In the genomic region with DNA sequence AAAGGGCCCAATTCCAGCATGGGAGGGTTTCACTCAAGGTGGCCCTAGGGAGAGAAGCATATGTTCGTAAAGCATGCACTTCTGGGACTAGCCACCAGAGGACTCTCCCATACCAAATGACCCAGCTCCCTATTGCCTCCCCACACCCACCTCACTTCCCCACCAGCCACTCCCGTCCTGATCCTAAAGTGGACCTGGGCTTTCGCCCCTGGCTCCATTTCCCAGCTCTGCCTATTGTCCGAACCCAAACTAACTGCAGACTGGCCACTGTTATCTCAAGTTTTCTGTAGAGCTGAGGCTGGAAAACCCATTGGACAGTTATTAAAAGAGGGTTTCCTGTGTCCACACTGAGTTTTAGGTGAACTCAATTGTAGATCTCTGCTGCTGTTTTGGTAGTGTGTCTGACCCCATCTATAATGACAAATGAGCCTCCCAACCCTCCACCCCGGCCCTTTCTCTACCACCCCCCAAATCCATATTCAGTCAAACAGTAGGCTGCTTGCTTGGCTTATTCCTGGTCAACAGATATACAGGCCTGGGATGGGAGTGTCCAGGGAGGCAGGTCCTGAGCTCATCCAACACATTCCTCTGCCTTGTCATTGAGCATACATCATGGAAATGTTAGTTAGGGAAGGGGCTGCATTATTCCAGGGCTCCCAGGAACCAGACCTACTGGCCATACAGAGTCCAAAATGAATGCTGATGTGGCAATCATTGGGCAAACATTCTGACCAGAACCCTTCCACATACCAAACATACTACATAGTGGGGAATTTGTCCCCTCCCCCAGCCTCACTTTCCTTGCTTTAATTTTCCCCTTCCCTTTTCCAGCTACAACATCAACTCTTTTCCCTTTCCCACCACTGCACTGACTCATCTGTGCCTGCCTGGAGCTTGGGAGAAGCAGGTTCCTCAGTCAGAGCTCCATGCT, we compare ENCODE assay signal across 1 cellular context.
TF ChIP-seq lines count a peak whose summit lies in the region.

No MANE protein-coding gene starts in this region.

TF ChIP-seq in HepG2, 621 proteins besides CTCF, POLR2A, EP300 and RAD21 (continued from another document and continues in another):
- TF ChIP-seq, protein P1, sequence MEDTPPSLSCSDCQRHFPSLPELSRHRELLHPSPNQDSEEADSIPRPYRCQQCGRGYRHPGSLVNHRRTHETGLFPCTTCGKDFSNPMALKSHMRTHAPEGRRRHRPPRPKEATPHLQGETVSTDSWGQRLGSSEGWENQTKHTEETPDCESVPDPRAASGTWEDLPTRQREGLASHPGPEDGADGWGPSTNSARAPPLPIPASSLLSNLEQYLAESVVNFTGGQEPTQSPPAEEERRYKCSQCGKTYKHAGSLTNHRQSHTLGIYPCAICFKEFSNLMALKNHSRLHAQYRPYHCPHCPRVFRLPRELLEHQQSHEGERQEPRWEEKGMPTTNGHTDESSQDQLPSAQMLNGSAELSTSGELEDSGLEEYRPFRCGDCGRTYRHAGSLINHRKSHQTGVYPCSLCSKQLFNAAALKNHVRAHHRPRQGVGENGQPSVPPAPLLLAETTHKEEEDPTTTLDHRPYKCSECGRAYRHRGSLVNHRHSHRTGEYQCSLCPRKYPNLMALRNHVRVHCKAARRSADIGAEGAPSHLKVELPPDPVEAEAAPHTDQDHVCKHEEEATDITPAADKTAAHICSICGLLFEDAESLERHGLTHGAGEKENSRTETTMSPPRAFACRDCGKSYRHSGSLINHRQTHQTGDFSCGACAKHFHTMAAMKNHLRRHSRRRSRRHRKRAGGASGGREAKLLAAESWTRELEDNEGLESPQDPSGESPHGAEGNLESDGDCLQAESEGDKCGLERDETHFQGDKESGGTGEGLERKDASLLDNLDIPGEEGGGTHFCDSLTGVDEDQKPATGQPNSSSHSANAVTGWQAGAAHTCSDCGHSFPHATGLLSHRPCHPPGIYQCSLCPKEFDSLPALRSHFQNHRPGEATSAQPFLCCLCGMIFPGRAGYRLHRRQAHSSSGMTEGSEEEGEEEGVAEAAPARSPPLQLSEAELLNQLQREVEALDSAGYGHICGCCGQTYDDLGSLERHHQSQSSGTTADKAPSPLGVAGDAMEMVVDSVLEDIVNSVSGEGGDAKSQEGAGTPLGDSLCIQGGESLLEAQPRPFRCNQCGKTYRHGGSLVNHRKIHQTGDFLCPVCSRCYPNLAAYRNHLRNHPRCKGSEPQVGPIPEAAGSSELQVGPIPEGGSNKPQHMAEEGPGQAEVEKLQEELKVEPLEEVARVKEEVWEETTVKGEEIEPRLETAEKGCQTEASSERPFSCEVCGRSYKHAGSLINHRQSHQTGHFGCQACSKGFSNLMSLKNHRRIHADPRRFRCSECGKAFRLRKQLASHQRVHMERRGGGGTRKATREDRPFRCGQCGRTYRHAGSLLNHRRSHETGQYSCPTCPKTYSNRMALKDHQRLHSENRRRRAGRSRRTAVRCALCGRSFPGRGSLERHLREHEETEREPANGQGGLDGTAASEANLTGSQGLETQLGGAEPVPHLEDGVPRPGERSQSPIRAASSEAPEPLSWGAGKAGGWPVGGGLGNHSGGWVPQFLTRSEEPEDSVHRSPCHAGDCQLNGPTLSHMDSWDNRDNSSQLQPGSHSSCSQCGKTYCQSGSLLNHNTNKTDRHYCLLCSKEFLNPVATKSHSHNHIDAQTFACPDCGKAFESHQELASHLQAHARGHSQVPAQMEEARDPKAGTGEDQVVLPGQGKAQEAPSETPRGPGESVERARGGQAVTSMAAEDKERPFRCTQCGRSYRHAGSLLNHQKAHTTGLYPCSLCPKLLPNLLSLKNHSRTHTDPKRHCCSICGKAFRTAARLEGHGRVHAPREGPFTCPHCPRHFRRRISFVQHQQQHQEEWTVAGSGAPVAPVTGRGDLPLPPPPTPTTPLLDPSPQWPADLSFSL (CRISPR knock-in tag; IDR thresholded peaks at IDR 0.05), result no peak
- no peak for TF ChIP-seq ZNF816 (CRISPR knock-in tag; IDR thresholded peaks at IDR 0.05; ENCODE audit: borderline replicate concordance)
- TF ChIP-seq ZNF614 (CRISPR knock-in tag; IDR thresholded peaks at IDR 0.05; ENCODE audit: borderline replicate concordance), result no peak
- TF ChIP-seq, protein P2, sequence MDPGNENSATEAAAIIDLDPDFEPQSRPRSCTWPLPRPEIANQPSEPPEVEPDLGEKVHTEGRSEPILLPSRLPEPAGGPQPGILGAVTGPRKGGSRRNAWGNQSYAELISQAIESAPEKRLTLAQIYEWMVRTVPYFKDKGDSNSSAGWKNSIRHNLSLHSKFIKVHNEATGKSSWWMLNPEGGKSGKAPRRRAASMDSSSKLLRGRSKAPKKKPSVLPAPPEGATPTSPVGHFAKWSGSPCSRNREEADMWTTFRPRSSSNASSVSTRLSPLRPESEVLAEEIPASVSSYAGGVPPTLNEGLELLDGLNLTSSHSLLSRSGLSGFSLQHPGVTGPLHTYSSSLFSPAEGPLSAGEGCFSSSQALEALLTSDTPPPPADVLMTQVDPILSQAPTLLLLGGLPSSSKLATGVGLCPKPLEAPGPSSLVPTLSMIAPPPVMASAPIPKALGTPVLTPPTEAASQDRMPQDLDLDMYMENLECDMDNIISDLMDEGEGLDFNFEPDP (CRISPR knock-in tag; conservative IDR thresholded peaks at IDR 0.05), result no peak
- no peak for TF ChIP-seq ZNF788 (CRISPR knock-in tag; IDR thresholded peaks at IDR 0.05; ENCODE audit: borderline replicate concordance)
- no peak for TF ChIP-seq ZFY (CRISPR knock-in tag; IDR thresholded peaks at IDR 0.05)
- no peak for TF ChIP-seq NR3C1 (CRISPR knock-in tag; IDR thresholded peaks at IDR 0.05)
- TF ChIP-seq ZNF335 (CRISPR knock-in tag; IDR thresholded peaks at IDR 0.05), result peak; percentile 20; the same call in 1 of the 2 replicates
- TF ChIP-seq DMAP1 (CRISPR knock-in tag; IDR thresholded peaks at IDR 0.05), result peak; percentile 44; the same call in 1 of the 2 replicates
- no peak for TF ChIP-seq TCF12 (IDR thresholded peaks at IDR 0.05)
- TF ChIP-seq TCF12 (CRISPR knock-in tag; IDR thresholded peaks at IDR 0.05), result no peak
- TF ChIP-seq PAF1 (CRISPR knock-in tag; IDR thresholded peaks at IDR 0.05), result no peak
- TF ChIP-seq ELF4 (CRISPR knock-in tag; IDR thresholded peaks at IDR 0.05; ENCODE audit: borderline replicate concordance), result no peak
- TF ChIP-seq BORCS8-MEF2B (CRISPR knock-in tag; IDR thresholded peaks at IDR 0.05), result peak; percentile 31; the same call in 1 of the 2 replicates
- TF ChIP-seq, protein P3, sequence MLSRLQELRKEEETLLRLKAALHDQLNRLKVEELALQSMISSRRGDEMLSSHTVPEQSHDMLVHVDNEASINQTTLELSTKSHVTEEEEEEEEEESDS (CRISPR knock-in tag; IDR thresholded peaks at IDR 0.05; ENCODE audit: borderline replicate concordance), result no peak
- TF ChIP-seq ATAD3A (CRISPR knock-in tag; IDR thresholded peaks at IDR 0.05), result no peak
- TF ChIP-seq, protein P4, sequence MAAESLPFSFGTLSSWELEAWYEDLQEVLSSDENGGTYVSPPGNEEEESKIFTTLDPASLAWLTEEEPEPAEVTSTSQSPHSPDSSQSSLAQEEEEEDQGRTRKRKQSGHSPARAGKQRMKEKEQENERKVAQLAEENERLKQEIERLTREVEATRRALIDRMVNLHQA (CRISPR knock-in tag; IDR thresholded peaks at IDR 0.05), result no peak
- peak; percentile 36; the same call in 1 of the 2 replicates for TF ChIP-seq PHF21A (CRISPR knock-in tag; IDR thresholded peaks at IDR 0.05)
- TF ChIP-seq, protein P5, sequence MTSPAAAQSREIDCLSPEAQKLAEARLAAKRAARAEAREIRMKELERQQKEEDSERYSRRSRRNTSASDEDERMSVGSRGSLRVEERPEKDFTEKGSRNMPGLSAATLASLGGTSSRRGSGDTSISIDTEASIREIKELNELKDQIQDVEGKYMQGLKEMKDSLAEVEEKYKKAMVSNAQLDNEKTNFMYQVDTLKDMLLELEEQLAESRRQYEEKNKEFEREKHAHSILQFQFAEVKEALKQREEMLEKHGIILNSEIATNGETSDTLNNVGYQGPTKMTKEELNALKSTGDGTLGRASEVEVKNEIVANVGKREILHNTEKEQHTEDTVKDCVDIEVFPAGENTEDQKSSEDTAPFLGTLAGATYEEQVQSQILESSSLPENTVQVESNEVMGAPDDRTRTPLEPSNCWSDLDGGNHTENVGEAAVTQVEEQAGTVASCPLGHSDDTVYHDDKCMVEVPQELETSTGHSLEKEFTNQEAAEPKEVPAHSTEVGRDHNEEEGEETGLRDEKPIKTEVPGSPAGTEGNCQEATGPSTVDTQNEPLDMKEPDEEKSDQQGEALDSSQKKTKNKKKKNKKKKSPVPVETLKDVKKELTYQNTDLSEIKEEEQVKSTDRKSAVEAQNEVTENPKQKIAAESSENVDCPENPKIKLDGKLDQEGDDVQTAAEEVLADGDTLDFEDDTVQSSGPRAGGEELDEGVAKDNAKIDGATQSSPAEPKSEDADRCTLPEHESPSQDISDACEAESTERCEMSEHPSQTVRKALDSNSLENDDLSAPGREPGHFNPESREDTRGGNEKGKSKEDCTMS (CRISPR knock-in tag; conservative IDR thresholded peaks at IDR 0.05), result no peak
- TF ChIP-seq TBP (CRISPR knock-in tag; IDR thresholded peaks at IDR 0.05), result no peak
- no peak for TF ChIP-seq CENPX (CRISPR knock-in tag; IDR thresholded peaks at IDR 0.05)
- TF ChIP-seq, protein P6, sequence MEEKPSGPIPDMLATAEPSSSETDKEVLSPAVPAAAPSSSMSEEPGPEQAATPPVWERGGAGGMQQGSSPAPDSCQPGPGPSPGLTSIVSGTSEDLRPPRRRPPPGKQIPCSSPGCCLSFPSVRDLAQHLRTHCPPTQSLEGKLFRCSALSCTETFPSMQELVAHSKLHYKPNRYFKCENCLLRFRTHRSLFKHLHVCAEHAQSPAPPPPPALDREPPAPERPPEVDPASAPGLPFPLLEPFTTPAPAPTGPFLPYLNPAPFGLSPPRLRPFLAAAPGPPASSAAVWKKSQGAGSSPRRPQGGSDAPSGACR (CRISPR knock-in tag; IDR thresholded peaks at IDR 0.05), result no peak
- no peak for TF ChIP-seq JUNB (CRISPR knock-in tag; IDR thresholded peaks at IDR 0.05; ENCODE audit: borderline replicate concordance)
- TF ChIP-seq, protein P7, sequence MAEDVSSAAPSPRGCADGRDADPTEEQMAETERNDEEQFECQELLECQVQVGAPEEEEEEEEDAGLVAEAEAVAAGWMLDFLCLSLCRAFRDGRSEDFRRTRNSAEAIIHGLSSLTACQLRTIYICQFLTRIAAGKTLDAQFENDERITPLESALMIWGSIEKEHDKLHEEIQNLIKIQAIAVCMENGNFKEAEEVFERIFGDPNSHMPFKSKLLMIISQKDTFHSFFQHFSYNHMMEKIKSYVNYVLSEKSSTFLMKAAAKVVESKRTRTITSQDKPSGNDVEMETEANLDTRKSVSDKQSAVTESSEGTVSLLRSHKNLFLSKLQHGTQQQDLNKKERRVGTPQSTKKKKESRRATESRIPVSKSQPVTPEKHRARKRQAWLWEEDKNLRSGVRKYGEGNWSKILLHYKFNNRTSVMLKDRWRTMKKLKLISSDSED (CRISPR knock-in tag; IDR thresholded peaks at IDR 0.05), result no peak
- peak; percentile 39; the same call in 1 of the 2 replicates for TF ChIP-seq ZNF629 (CRISPR knock-in tag; conservative IDR thresholded peaks at IDR 0.05)
- no peak for TF ChIP-seq FOXM1 (CRISPR knock-in tag; IDR thresholded peaks at IDR 0.05)
- TF ChIP-seq KDM5A (IDR thresholded peaks at IDR 0.05; ENCODE audit: borderline replicate concordance, low read length), result no peak
- no peak for TF ChIP-seq SNAPC2 (CRISPR knock-in tag; IDR thresholded peaks at IDR 0.05)
- no peak for TF ChIP-seq AGO1 (IDR thresholded peaks at IDR 0.05; ENCODE audit: low read depth, low read length, poor library complexity, severe bottlenecking)
- no peak for TF ChIP-seq MATR3 (CRISPR knock-in tag; IDR thresholded peaks at IDR 0.05)
- no peak for TF ChIP-seq ZNF792 (CRISPR knock-in tag; IDR thresholded peaks at IDR 0.05)
- no peak for TF ChIP-seq SMARCC2 (IDR thresholded peaks at IDR 0.05)
- TF ChIP-seq, protein P8, sequence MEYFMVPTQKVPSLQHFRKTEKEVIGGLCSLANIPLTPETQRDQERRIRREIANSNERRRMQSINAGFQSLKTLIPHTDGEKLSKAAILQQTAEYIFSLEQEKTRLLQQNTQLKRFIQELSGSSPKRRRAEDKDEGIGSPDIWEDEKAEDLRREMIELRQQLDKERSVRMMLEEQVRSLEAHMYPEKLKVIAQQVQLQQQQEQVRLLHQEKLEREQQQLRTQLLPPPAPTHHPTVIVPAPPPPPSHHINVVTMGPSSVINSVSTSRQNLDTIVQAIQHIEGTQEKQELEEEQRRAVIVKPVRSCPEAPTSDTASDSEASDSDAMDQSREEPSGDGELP (IDR thresholded peaks at IDR 0.05; ENCODE audit: borderline replicate concordance, low read depth), result no peak
- no peak for TF ChIP-seq KDM6A (CRISPR knock-in tag; IDR thresholded peaks at IDR 0.05; ENCODE audit: low read depth)
- no peak for TF ChIP-seq CREM (IDR thresholded peaks at IDR 0.05)
- no peak for TF ChIP-seq CREM (CRISPR knock-in tag; IDR thresholded peaks at IDR 0.05)
- TF ChIP-seq ZNF577 (CRISPR knock-in tag; IDR thresholded peaks at IDR 0.05; ENCODE audit: borderline replicate concordance, low read depth), result no peak
- no peak for TF ChIP-seq ZNF256 (CRISPR knock-in tag; conservative IDR thresholded peaks at IDR 0.05)
- no peak for TF ChIP-seq ZFP1 (CRISPR knock-in tag; IDR thresholded peaks at IDR 0.05)
- TF ChIP-seq ZNF354B (CRISPR knock-in tag; IDR thresholded peaks at IDR 0.05), result no peak
- no peak for TF ChIP-seq SALL2 (CRISPR knock-in tag; IDR thresholded peaks at IDR 0.05)
- no peak for TF ChIP-seq TEAD2 (CRISPR knock-in tag; IDR thresholded peaks at IDR 0.05)
- TF ChIP-seq, protein P9, sequence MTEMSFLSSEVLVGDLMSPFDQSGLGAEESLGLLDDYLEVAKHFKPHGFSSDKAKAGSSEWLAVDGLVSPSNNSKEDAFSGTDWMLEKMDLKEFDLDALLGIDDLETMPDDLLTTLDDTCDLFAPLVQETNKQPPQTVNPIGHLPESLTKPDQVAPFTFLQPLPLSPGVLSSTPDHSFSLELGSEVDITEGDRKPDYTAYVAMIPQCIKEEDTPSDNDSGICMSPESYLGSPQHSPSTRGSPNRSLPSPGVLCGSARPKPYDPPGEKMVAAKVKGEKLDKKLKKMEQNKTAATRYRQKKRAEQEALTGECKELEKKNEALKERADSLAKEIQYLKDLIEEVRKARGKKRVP (CRISPR knock-in tag; IDR thresholded peaks at IDR 0.05), result 0 out of 4 replicates have a peak, but pooled peaks of 1 of the 2 experiments have one; percentile 4
- TF ChIP-seq SP1 (IDR thresholded peaks at IDR 0.05), result no peak
- no peak for TF ChIP-seq SP1 (CRISPR knock-in tag; IDR thresholded peaks at IDR 0.05)
- TF ChIP-seq NCOA2 (CRISPR knock-in tag; IDR thresholded peaks at IDR 0.05), result peak; percentile 37; the same call in 1 of the 2 replicates
- no peak for TF ChIP-seq ZNF556 (CRISPR knock-in tag; IDR thresholded peaks at IDR 0.05; ENCODE audit: borderline replicate concordance)
- no peak for TF ChIP-seq JARID2 (CRISPR knock-in tag; IDR thresholded peaks at IDR 0.05; ENCODE audit: insufficient replicate concordance)
- TF ChIP-seq, protein P10, sequence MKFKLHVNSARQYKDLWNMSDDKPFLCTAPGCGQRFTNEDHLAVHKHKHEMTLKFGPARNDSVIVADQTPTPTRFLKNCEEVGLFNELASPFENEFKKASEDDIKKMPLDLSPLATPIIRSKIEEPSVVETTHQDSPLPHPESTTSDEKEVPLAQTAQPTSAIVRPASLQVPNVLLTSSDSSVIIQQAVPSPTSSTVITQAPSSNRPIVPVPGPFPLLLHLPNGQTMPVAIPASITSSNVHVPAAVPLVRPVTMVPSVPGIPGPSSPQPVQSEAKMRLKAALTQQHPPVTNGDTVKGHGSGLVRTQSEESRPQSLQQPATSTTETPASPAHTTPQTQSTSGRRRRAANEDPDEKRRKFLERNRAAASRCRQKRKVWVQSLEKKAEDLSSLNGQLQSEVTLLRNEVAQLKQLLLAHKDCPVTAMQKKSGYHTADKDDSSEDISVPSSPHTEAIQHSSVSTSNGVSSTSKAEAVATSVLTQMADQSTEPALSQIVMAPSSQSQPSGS (CRISPR knock-in tag; IDR thresholded peaks at IDR 0.05), result peak; percentile 62
